In the genomic region with DNA sequence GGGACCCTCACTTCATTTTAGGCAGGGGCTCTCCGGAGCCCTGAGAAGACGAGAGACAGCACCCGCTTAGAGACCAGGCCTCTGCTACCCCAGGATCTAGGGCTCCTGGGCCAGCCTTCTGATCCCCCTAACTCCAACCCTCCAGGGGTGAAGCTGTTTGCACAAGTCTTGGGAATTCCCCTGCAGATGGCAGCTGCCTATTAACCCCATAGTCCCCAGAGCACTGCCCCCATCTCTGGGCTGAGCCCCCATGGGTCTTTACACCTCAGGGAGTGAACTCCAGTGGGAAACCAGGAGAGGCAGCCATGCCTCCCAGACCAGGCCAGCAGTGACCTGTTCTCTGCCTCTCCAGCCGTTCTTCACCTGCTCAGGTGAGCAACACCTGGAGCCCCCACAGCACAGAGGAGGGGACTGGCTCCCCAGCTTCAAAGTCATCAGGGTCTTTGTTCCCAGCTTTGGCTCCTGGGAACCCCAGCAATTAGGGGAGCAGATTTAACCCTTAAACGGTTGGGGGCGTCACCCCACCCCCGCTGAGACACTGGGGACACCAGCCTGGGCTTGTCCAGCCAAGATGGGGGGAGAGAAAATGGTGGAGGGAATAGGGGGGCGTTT, we compare ENCODE assay signal across 17 cellular contexts. TPM values are rescaled to one million over a fixed set of nuclear protein-coding genes. Genes with fewer than 3 reads are reported as not detected.
DNase-seq lines count a peak whose midpoint lies in the region; ATAC-seq, FAIRE-seq and TF ChIP-seq lines count a peak whose summit lies in the region.
"Had no signal": no experiment of that assay in that cellular context is flagged by ENCODE, and none has a peak within 500 bp of the region (broad histone marks: within the 10 kb centered on the region; RNA-seq: fewer than 3 reads in every experiment).

No MANE protein-coding gene starts in this region.

- peaks cover 72% of the 10 kb centered on the region for H3K27me3 Mint-ChIP-seq in stimulated activated naive CD8-positive, alpha-beta T cell treated with anti-CD3 and anti-CD28 coated beads, Interleukin-15, amount 100 ng/mL, for 72 hours
- peaks cover 81% of the 10 kb centered on the region for H3K27me3 Mint-ChIP-seq in WTC11 (ENCODE audit: low read depth)

- peak overlapping the region; percentile 9 for H3K4me2 ChIP-seq in keratinocyte (ENCODE audit: control insufficient read depth, extremely low read depth, insufficient read depth, low read depth, low read length)

- ATAC-seq in stimulated activated naive CD8-positive, alpha-beta T cell treated with anti-CD3 and anti-CD28 coated beads, Interleukin-15, amount 100 ng/mL, for 72 hours = no peak
- no peak for ATAC-seq in stimulated activated naive CD8-positive, alpha-beta T cell treated with anti-CD3 and anti-CD28 coated beads, Interleukin-15, Interleukin-2, amounts not matched to agents 100 U/mL and 50 U/mL, for 24 hours
- ATAC-seq in WTC11 (no peak), GM21576 (IDR thresholded peaks at IDR 0.05; ENCODE audit: unreplicated experiment) (no peak)

- dilution Hi-C loops in keratinocyte (cut with MboI; ENCODE audit: extremely low pct_ligation_motif_present, low sequenced_read_pairs) = no loop called here

- DNase-seq in stimulated activated naive CD8-positive, alpha-beta T cell treated with anti-CD3 and anti-CD28 coated beads, Interleukin-15, amount 100 ng/mL, for 72 hours = no peak
- no peak for DNase-seq in stimulated activated naive CD8-positive, alpha-beta T cell treated with anti-CD3 and anti-CD28 coated beads, Interleukin-15, Interleukin-2, amounts not matched to agents 100 U/mL and 50 U/mL, for 24 hours
- DNase-seq in WTC11 (ENCODE audit: low spot score) (no peak), keratinocyte (ENCODE audit: low read depth, low spot score) (no peak), NCI-H1105 (lab: John Stamatoyannopoulos, UW) (no peak), islet precursor cell (no peak)
- no peak for DNase-seq in stimulated activated CD4-positive, alpha-beta T cell treated with anti-CD3 and anti-CD28 coated beads, Interleukin-2, amount 100 ng/mL, for 48 hours
- DNase-seq: GDM1, GOT3, MM.1S, NCI-H2171 had no signal

- H4K20me1 ChIP-seq in keratinocyte (ENCODE audit: control insufficient read depth, extremely low read depth, insufficient read depth, low read length) = no peaks in the 10 kb centered on the region

- CTCF ChIA-PET in WTC11 (lab: Charles Lee) = interaction anchor here (0.7 to 11.0 kb wide), 12 partner anchors 12 to 152 kb away, joined by 3 to 164 read pairs (median 12); a partner anchor contains a TSS

- TF ChIP-seq CTCF in WTC11 (IDR thresholded peaks at IDR 0.05) (no peak), keratinocyte (optimal IDR thresholded peaks at IDR 0.05 in 1 of 3, IDR thresholded peaks at IDR 0.05 in 1 of 3, conservative IDR thresholded peaks at IDR 0.05 in 1 of 3; ENCODE audit: extremely low read depth in 1 of 3, insufficient read depth in 2 of 3, low read length in 3 of 3) (no peak)

- peaks cover 47% of the 10 kb centered on the region for H3K27me3 ChIP-seq in keratinocyte (ENCODE audit: control insufficient read depth, extremely low read depth, insufficient read depth, low read length)

- POLR2A ChIA-PET in WTC11 (lab: Charles Lee) = no interaction called here

- peak overlapping the region; percentile 30 to 76 for H3K4me3 Mint-ChIP-seq in stimulated activated naive CD8-positive, alpha-beta T cell treated with anti-CD3 and anti-CD28 coated beads, Interleukin-15, amount 100 ng/mL, for 72 hours
- peak overlapping the region; percentile 61 for H3K4me3 Mint-ChIP-seq in WTC11
- H3K4me3 Mint-ChIP-seq: stimulated activated naive CD8-positive, alpha-beta T cell treated with anti-CD3 and anti-CD28 coated beads, Interleukin-15, Interleukin-2, amounts not matched to agents 100 ng/mL and 50 ng/mL, for 24 hours had no signal

- H3K27ac Mint-ChIP-seq in stimulated activated naive CD8-positive, alpha-beta T cell treated with anti-CD3 and anti-CD28 coated beads, Interleukin-15, amount 100 ng/mL, for 72 hours = no peak overlapping the region
- no peak overlapping the region for H3K27ac Mint-ChIP-seq in WTC11
- H3K27ac Mint-ChIP-seq: stimulated activated naive CD8-positive, alpha-beta T cell treated with anti-CD3 and anti-CD28 coated beads, Interleukin-15, Interleukin-2, amounts not matched to agents 100 ng/mL and 50 ng/mL, for 24 hours had no signal

- no peaks in the 10 kb centered on the region for H3K9me3 Mint-ChIP-seq in stimulated activated naive CD8-positive, alpha-beta T cell treated with anti-CD3 and anti-CD28 coated beads, Interleukin-15, amount 100 ng/mL, for 72 hours
- H3K9me3 Mint-ChIP-seq in WTC11 = no peaks in the 10 kb centered on the region
- H3K9me3 Mint-ChIP-seq: stimulated activated naive CD8-positive, alpha-beta T cell treated with anti-CD3 and anti-CD28 coated beads, Interleukin-15, Interleukin-2, amounts not matched to agents 100 ng/mL and 50 ng/mL, for 24 hours had no signal

- H3K27ac ChIP-seq in keratinocyte (ENCODE audit: control insufficient read depth, insufficient read depth, low read length) = no peak overlapping the region

- no peak for FAIRE-seq in keratinocyte (lab: Jason Lieb, UNC)
- FAIRE-seq: GM18507 had no signal

- no peaks in the 10 kb centered on the region for H3K9me3 ChIP-seq in keratinocyte (ENCODE audit: control insufficient read depth, low read depth, low read length)

- H3K4me3 ChIP-seq in keratinocyte (ENCODE audit: control insufficient read depth in 2 of 3, extremely low read depth in 1 of 3, insufficient read depth in 2 of 3, low read depth in 1 of 3, low read length in 3 of 3) = no peak overlapping the region

- H3K4me1 Mint-ChIP-seq in stimulated activated naive CD8-positive, alpha-beta T cell treated with anti-CD3 and anti-CD28 coated beads, Interleukin-15, amount 100 ng/mL, for 72 hours = peaks cover 71% of the 10 kb centered on the region
- H3K4me1 Mint-ChIP-seq in WTC11 = peaks cover 62% of the 10 kb centered on the region

- H3K79me2 ChIP-seq in keratinocyte (ENCODE audit: control insufficient read depth, insufficient read depth, low read length) = no peaks in the 10 kb centered on the region

- H3K9me1 ChIP-seq in keratinocyte (ENCODE audit: control insufficient read depth, extremely low read depth, insufficient read depth, low read length) = no peaks in the 10 kb centered on the region

- H3K36me3 ChIP-seq in keratinocyte (ENCODE audit: control insufficient read depth in 2 of 2, extremely low read depth in 1 of 2, insufficient read depth in 2 of 2, low read length in 2 of 2) = no peaks in the 10 kb centered on the region

- no peaks in the 10 kb centered on the region for H3K36me3 Mint-ChIP-seq in WTC11

- no peak overlapping the region for H2AFZ ChIP-seq in keratinocyte (ENCODE audit: control insufficient read depth, low read length)

- H3K4me1 ChIP-seq in keratinocyte (ENCODE audit: control insufficient read depth, extremely low read depth, insufficient read depth, low read length) = peaks cover 28% of the 10 kb centered on the region

- H3K9ac ChIP-seq in keratinocyte (ENCODE audit: control insufficient read depth, extremely low read depth, insufficient read depth, low read length) = no peak overlapping the region

RNA-seq across cellular contexts. Expression of a gene that starts 2.3 kb away (rescaled TPM):
- total RNA-seq in WTC11 (2021) = 0.50 to 0.55 TPM (median 0.55 TPM) in 3 replicates
- 0.09 to 0.24 TPM (median 0.22 TPM) in 3 replicates for polyA plus RNA-seq in keratinocyte
- polyA plus RNA-seq in keratinocyte (2011; ENCODE audit: low read depth) = not detected
- polyA plus RNA-seq in keratinocyte (2011; cell fraction: cytosol; rRNA removed) = 0.13 and 0.16 TPM in 2 replicates
- polyA plus RNA-seq in keratinocyte (2011; cell fraction: nucleus; rRNA removed) = 0.41 and 0.46 TPM in 2 replicates
- 0.17 and 0.39 TPM in 2 replicates for polyA plus RNA-seq in keratinocyte (2012; ENCODE audit: low replicate concordance)
- 0.13 TPM in 1 of 3 replicates, not detected in the others for polyA minus RNA-seq in keratinocyte
- polyA minus RNA-seq in keratinocyte (2011; cell fraction: cytosol; rRNA and poly(A)+ RNA removed) = not detected
- polyA minus RNA-seq in keratinocyte (2011; cell fraction: nucleus; rRNA and poly(A)+ RNA removed) = 0.31 TPM in 1 of 2 replicates, not detected in the other
- total RNA-seq: OCI-LY7 had no signal

RNA-seq across cellular contexts. Expression of a gene that starts 8.9 kb away (rescaled TPM):
- total RNA-seq in WTC11 (2021) = not detected in 3 replicates
- not detected in 3 replicates for polyA plus RNA-seq in keratinocyte
- polyA plus RNA-seq in keratinocyte (2011; ENCODE audit: low read depth) = not detected
- polyA plus RNA-seq in keratinocyte (2011; cell fraction: cytosol; rRNA removed) = not detected in 2 replicates
- not detected in 2 replicates for polyA plus RNA-seq in keratinocyte (2011; cell fraction: nucleus; rRNA removed)
- not detected in 2 replicates for polyA plus RNA-seq in keratinocyte (2012; ENCODE audit: low replicate concordance)
- not detected in 3 replicates for polyA minus RNA-seq in keratinocyte
- polyA minus RNA-seq in keratinocyte (2011; cell fraction: cytosol; rRNA and poly(A)+ RNA removed) = not detected
- polyA minus RNA-seq in keratinocyte (2011; cell fraction: nucleus; rRNA and poly(A)+ RNA removed) = not detected in 2 replicates
- total RNA-seq: OCI-LY7, right cardiac atrium had no signal
- polyA plus RNA-seq: BJ, right cardiac atrium had no signal

RNA-seq across cellular contexts. Expression of a gene that starts 12.0 kb away (rescaled TPM):
- total RNA-seq in WTC11 (2021) = 238 to 256 TPM (median 248 TPM) in 3 replicates
- polyA plus RNA-seq in keratinocyte = 236 to 253 TPM (median 250 TPM) in 3 replicates
- polyA plus RNA-seq in keratinocyte (2011; ENCODE audit: low read depth) = 62.2 TPM
- 324 and 334 TPM in 2 replicates for polyA plus RNA-seq in keratinocyte (2011; cell fraction: cytosol; rRNA removed)
- 324 and 330 TPM in 2 replicates for polyA plus RNA-seq in keratinocyte (2011; cell fraction: nucleus; rRNA removed)
- 84.4 and 202 TPM in 2 replicates for polyA plus RNA-seq in keratinocyte (2012; ENCODE audit: low replicate concordance)
- 192 to 243 TPM (median 216 TPM) in 3 replicates for polyA minus RNA-seq in keratinocyte
- polyA minus RNA-seq in keratinocyte (2011; cell fraction: cytosol; rRNA and poly(A)+ RNA removed) = 84.0 TPM
- 47.5 and 79.6 TPM in 2 replicates for polyA minus RNA-seq in keratinocyte (2011; cell fraction: nucleus; rRNA and poly(A)+ RNA removed)

RNA-seq across cellular contexts. Expression of a gene that starts 29.9 kb away (rescaled TPM):
- total RNA-seq in WTC11 (2021) = 0.33 to 0.55 TPM (median 0.50 TPM) in 3 replicates
- polyA plus RNA-seq in keratinocyte = 0.09 to 0.17 TPM (median 0.10 TPM) in 3 replicates
- not detected for polyA plus RNA-seq in keratinocyte (2011; ENCODE audit: low read depth)
- polyA plus RNA-seq in keratinocyte (2011; cell fraction: cytosol; rRNA removed) = not detected in 2 replicates
- 0.24 and 0.39 TPM in 2 replicates for polyA plus RNA-seq in keratinocyte (2011; cell fraction: nucleus; rRNA removed)
- polyA plus RNA-seq in keratinocyte (2012; ENCODE audit: low replicate concordance) = 0.08 and 0.13 TPM in 2 replicates
- polyA minus RNA-seq in keratinocyte = 0.06 TPM in 1 of 3 replicates, not detected in the others
- polyA minus RNA-seq in keratinocyte (2011; cell fraction: cytosol; rRNA and poly(A)+ RNA removed) = not detected
- 0.21 TPM in 1 of 2 replicates, not detected in the other for polyA minus RNA-seq in keratinocyte (2011; cell fraction: nucleus; rRNA and poly(A)+ RNA removed)

RNA-seq across cellular contexts. Expression of a gene that starts 44.0 kb away (rescaled TPM):
- 54.7 to 64.5 TPM (median 62.9 TPM) in 3 replicates for total RNA-seq in WTC11 (2021)
- 9.5 to 18.4 TPM (median 18.1 TPM) in 3 replicates for polyA plus RNA-seq in keratinocyte
- polyA plus RNA-seq in keratinocyte (2011; ENCODE audit: low read depth) = 2.2 TPM
- polyA plus RNA-seq in keratinocyte (2011; cell fraction: cytosol; rRNA removed) = 7.9 and 8.1 TPM in 2 replicates
- 32.7 and 35.4 TPM in 2 replicates for polyA plus RNA-seq in keratinocyte (2011; cell fraction: nucleus; rRNA removed)
- polyA plus RNA-seq in keratinocyte (2012; ENCODE audit: low replicate concordance) = 6.2 and 26.8 TPM in 2 replicates
- 10.0 to 16.9 TPM (median 10.5 TPM) in 3 replicates for polyA minus RNA-seq in keratinocyte
- 13.8 TPM for polyA minus RNA-seq in keratinocyte (2011; cell fraction: cytosol; rRNA and poly(A)+ RNA removed)
- polyA minus RNA-seq in keratinocyte (2011; cell fraction: nucleus; rRNA and poly(A)+ RNA removed) = 10.6 and 11.1 TPM in 2 replicates
